In the genomic region with DNA sequence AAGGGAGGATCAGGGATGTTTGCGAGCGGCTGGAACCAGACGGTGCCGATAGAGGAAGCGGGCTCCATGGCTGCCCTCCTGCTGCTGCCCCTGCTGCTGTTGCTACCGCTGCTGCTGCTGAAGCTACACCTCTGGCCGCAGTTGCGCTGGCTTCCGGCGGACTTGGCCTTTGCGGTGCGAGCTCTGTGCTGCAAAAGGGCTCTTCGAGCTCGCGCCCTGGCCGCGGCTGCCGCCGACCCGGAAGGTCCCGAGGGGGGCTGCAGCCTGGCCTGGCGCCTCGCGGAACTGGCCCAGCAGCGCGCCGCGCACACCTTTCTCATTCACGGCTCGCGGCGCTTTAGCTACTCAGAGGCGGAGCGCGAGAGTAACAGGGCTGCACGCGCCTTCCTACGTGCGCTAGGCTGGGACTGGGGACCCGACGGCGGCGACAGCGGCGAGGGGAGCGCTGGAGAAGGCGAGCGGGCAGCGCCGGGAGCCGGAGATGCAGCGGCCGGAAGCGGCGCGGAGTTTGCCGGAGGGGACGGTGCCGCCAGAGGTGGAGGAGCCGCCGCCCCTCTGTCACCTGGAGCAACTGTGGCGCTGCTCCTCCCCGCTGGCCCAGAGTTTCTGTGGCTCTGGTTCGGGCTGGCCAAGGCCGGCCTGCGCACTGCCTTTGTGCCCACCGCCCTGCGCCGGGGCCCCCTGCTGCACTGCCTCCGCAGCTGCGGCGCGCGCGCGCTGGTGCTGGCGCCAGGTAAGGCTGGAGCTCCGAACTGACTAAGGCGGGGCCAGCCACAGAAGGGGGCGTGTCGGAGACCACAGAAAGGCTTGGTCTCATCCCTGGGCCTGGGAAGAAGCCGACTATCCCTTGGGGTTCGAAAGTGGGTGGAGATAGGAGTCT, we compare ENCODE assay signal across 8 cellular contexts. TPM values are rescaled to one million over a fixed set of nuclear protein-coding genes. Genes with fewer than 3 reads are reported as not detected.
A peak's percentile ranks its signal among the peaks of the same experiment; 100 is the strongest.
DNase-seq lines count a peak whose midpoint lies in the region; TF ChIP-seq lines count a peak whose summit lies in the region.

No MANE protein-coding gene starts in this region.

- in situ Hi-C loops in KBM-7 (cut with MboI; ENCODE audit: low pct_unique_long_range_greater_than_20kb, low sequenced_read_pairs) = loop anchor here (10.0 kb wide), 1 partner anchor 271 kb away; no protein-coding TSS in a partner anchor

- TF ChIP-seq CTCF in RWPE1 (conservative IDR thresholded peaks at IDR 0.05; ENCODE audit: low read depth) (no peak), cardiac muscle cell (IDR thresholded peaks at IDR 0.05; ENCODE audit: low read depth, low read length) (no peak), vagina (IDR thresholded peaks at IDR 0.05) (no peak)

- no peak overlapping the region for H3K27ac Mint-ChIP-seq in activated naive CD4-positive, alpha-beta T cell treated with anti-CD3 and anti-CD28 coated beads for 36 hours

- peaks cover 3% of the 10 kb centered on the region for H3K36me3 Mint-ChIP-seq in activated naive CD4-positive, alpha-beta T cell treated with anti-CD3 and anti-CD28 coated beads for 36 hours (ENCODE audit: low read depth)

- intact Hi-C loops in activated naive CD4-positive, alpha-beta T cell treated with anti-CD3 and anti-CD28 coated beads for 36 hours (cut with micrococcal nuclease) = loop anchor here (1.0 to 10.0 kb wide), 5 partner anchors 8 to 421 kb away; a partner anchor contains a TSS
- intact Hi-C loops in posterior vena cava (cut with DNase I) = no loop called here
- intact Hi-C loops in vagina (cut with DNase I) = no loop called here

- H3K27me3 ChIP-seq in cardiac muscle cell = no peaks in the 10 kb centered on the region
- H3K27me3 ChIP-seq in vagina = no peaks in the 10 kb centered on the region

- POLR2A ChIA-PET in RWPE1 (lab: Yijun Ruan, JAX; ENCODE audit: low non-redundant PET) = no interaction called here

- DNase-seq in AG08396 (ENCODE audit: low spot score) (peak; percentile 70), GM19238 (ENCODE audit: insufficient read length, low spot score) (peak; percentile 57), KBM-7 (peak; percentile 65), RWPE1 (ENCODE audit: low spot score) (peak; percentile 67), cardiac muscle cell (ENCODE audit: low read depth in 1 of 2, low spot score in 1 of 2) (peak; percentile 75 to 76), posterior vena cava (ENCODE audit: low spot score) (peak; percentile 89), vagina (ENCODE audit: extremely low spot score in 2 of 2) (no peak)
- DNase-seq in activated naive CD4-positive, alpha-beta T cell treated with anti-CD3 and anti-CD28 coated beads for 36 hours = peak; percentile 60

- no peaks in the 10 kb centered on the region for H3K9me3 Mint-ChIP-seq in activated naive CD4-positive, alpha-beta T cell treated with anti-CD3 and anti-CD28 coated beads for 36 hours

- H3K9me3 ChIP-seq in cardiac muscle cell (ENCODE audit: low read depth) (no peaks in the 10 kb centered on the region), vagina (no peaks in the 10 kb centered on the region)

- no peaks in the 10 kb centered on the region for H3K27me3 Mint-ChIP-seq in activated naive CD4-positive, alpha-beta T cell treated with anti-CD3 and anti-CD28 coated beads for 36 hours (ENCODE audit: low read depth)

- H3K4me3 ChIP-seq in cardiac muscle cell (peak overlapping the region; percentile 71), vagina (peak overlapping the region; percentile 69 to 78)

- H3K4me3 Mint-ChIP-seq in activated naive CD4-positive, alpha-beta T cell treated with anti-CD3 and anti-CD28 coated beads for 36 hours = peak overlapping the region; percentile 69

- H3K36me3 ChIP-seq in cardiac muscle cell (peaks cover 14% of the 10 kb centered on the region), vagina (peaks cover 0 to 29% of the 10 kb centered on the region in 2 donors)

- peak in 1 of 2 donors; percentile 65 for TF ChIP-seq POLR2A in vagina (IDR thresholded peaks at IDR 0.05)

- peaks cover 9% of the 10 kb centered on the region for H3K4me1 Mint-ChIP-seq in activated naive CD4-positive, alpha-beta T cell treated with anti-CD3 and anti-CD28 coated beads for 36 hours (ENCODE audit: low read depth)

- CTCF ChIA-PET in RWPE1 (lab: Yijun Ruan, JAX) = interaction anchor here (0.6 to 1.2 kb wide), 2 partner anchors 32 to 98 kb away, joined by 3 to 5 read pairs; no protein-coding TSS in a partner anchor
- CTCF ChIA-PET in activated naive CD4-positive, alpha-beta T cell treated with anti-CD3 and anti-CD28 coated beads for 36 hours (lab: Charles Lee) = interaction anchor here (0.7 to 1.7 kb wide), 6 partner anchors 21 to 265 kb away, joined by 3 to 6 read pairs (median 4); a partner anchor contains a TSS

- peak overlapping the region; percentile 96 for H3K27ac ChIP-seq in RWPE1
- H3K27ac ChIP-seq in cardiac muscle cell = peak overlapping the region; percentile 61
- H3K27ac ChIP-seq in vagina = peak overlapping the region; percentile 91

- peaks cover 3% of the 10 kb centered on the region for H3K4me1 ChIP-seq in cardiac muscle cell (ENCODE audit: low read depth)
- peaks cover 59% of the 10 kb centered on the region for H3K4me1 ChIP-seq in vagina

RNA-seq across cellular contexts. Expression of a gene that starts 0.5 kb away (rescaled TPM):
- total RNA-seq in activated naive CD4-positive, alpha-beta T cell treated with anti-CD3 and anti-CD28 coated beads for 36 hours = 1 to 10 TPM; 2.7 to 4.3 TPM
- 20.7 and 27.7 TPM in 2 replicates for total RNA-seq in cardiac muscle cell
- polyA plus RNA-seq in cardiac muscle cell = 30.6 and 46.7 TPM in 2 replicates
- total RNA-seq in posterior vena cava = 10 to 100 TPM; 60.5 to 64.5 TPM
- total RNA-seq in vagina = 31.4 TPM

RNA-seq across cellular contexts. Expression of a gene that starts 47.8 kb away (rescaled TPM):
- total RNA-seq in activated naive CD4-positive, alpha-beta T cell treated with anti-CD3 and anti-CD28 coated beads for 36 hours = 10 to 100 TPM; 39.3 to 40.4 TPM
- total RNA-seq in cardiac muscle cell = 45.4 and 73.5 TPM in 2 replicates
- polyA plus RNA-seq in cardiac muscle cell = 39.7 and 60.5 TPM in 2 replicates
- 10 to 100 TPM; 41.4 to 49.0 TPM for total RNA-seq in posterior vena cava
- total RNA-seq in vagina = 45.9 TPM

Comparison
In these comparisons a context has a peak if more than half of its experiments do, and no peak if none do; other contexts are left out.
1. DNase-seq: peak in AG08396 (single experiment), GM19238 (single experiment), KBM-7 (single experiment), RWPE1 (single experiment), activated naive CD4-positive, alpha-beta T cell treated with anti-CD3 and anti-CD28 coated beads for 36 hours (single experiment), cardiac muscle cell (2 of 2) and posterior vena cava (single experiment); none in vagina (0 of 2).
2. Peak in every context shown above with its lines, with median percentiles within 50 percentile points of each other: H3K27ac ChIP-seq.